ENCODE assay signal across 1 cellular context in genomic region chr2:153834662-153835061, GRCh38.
TF ChIP-seq lines count a peak whose summit lies in the region.

No MANE protein-coding gene starts in this region.

TF ChIP-seq in HepG2, 621 proteins besides CTCF, POLR2A, EP300 and RAD21 (continued from another document and continues in another):
- TF ChIP-seq TGIF2 (CRISPR knock-in tag; IDR thresholded peaks at IDR 0.05), result no peak
- peak; percentile 79 for TF ChIP-seq GATAD2A (CRISPR knock-in tag; IDR thresholded peaks at IDR 0.05)
- TF ChIP-seq, protein P1, sequence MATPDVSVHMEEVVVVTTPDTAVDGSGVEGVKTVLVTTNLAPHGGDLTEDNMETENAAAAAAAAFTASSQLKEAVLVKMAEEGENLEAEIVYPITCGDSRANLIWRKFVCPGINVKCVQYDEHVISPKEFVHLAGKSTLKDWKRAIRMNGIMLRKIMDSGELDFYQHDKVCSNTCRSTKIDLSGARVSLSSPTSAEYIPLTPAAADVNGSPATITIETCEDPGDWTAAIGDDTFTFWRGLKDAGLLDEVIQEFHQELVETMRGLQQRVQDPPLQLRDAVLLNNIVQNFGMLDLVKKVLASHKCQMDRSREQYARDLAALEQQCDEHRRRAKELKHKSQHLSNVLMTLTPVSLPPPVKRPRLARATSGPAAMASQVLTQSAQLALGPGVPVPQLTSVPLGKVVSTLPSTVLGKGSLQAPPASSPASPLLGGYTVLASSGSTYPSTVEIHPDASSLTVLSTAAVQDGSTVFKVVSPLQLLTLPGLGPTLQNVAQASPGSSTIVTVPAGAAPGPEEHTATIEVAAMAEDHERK (CRISPR knock-in tag; IDR thresholded peaks at IDR 0.05; ENCODE audit: low read depth), result no peak
- peak; percentile 75; the same call in 1 of the 2 replicates for TF ChIP-seq IRF2 (CRISPR knock-in tag; IDR thresholded peaks at IDR 0.05)
- TF ChIP-seq, protein P2, sequence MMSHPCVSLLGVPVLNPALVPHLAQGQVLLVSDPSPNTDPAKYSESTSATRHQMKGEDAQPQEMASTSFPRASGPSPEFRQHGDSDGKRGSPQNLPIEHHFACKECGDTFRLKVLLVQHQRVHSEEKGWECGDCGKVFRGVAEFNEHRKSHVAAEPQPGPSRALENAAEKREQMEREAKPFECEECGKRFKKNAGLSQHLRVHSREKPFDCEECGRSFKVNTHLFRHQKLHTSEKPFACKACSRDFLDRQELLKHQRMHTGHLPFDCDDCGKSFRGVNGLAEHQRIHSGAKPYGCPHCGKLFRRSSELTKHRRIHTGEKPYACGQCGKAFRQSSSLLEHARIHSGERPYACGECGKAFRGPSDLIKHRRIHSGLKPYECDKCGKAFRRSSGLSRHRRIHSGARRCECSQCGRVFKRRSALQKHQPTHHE (CRISPR knock-in tag; IDR thresholded peaks at IDR 0.05; ENCODE audit: borderline replicate concordance), result no peak
- TF ChIP-seq ETV6 (CRISPR knock-in tag; conservative IDR thresholded peaks at IDR 0.05), result no peak
- no peak for TF ChIP-seq ATM (IDR thresholded peaks at IDR 0.05; ENCODE audit: borderline replicate concordance)
- TF ChIP-seq ZNF260 (CRISPR knock-in tag; IDR thresholded peaks at IDR 0.05; ENCODE audit: borderline replicate concordance, low read depth), result no peak
- no peak for TF ChIP-seq MXI1 (IDR thresholded peaks at IDR 0.05; ENCODE audit: borderline replicate concordance, low read depth, low read length)
- no peak for TF ChIP-seq ZKSCAN5 (CRISPR knock-in tag; IDR thresholded peaks at IDR 0.05)
- no peak for TF ChIP-seq PLRG1 (conservative IDR thresholded peaks at IDR 0.05)
- no peak for TF ChIP-seq ZUFSP (CRISPR knock-in tag; IDR thresholded peaks at IDR 0.05; ENCODE audit: borderline replicate concordance)
- TF ChIP-seq, protein P3, sequence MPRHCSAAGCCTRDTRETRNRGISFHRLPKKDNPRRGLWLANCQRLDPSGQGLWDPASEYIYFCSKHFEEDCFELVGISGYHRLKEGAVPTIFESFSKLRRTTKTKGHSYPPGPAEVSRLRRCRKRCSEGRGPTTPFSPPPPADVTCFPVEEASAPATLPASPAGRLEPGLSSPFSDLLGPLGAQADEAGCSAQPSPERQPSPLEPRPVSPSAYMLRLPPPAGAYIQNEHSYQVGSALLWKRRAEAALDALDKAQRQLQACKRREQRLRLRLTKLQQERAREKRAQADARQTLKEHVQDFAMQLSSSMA (CRISPR knock-in tag; IDR thresholded peaks at IDR 0.05), result no peak
- no peak for TF ChIP-seq ARHGAP35 (CRISPR knock-in tag; IDR thresholded peaks at IDR 0.05; ENCODE audit: borderline replicate concordance)
- no peak for TF ChIP-seq PBX3 (CRISPR knock-in tag; IDR thresholded peaks at IDR 0.05; ENCODE audit: borderline replicate concordance)
- TF ChIP-seq MEIS2 (CRISPR knock-in tag; IDR thresholded peaks at IDR 0.05), result no peak
- TF ChIP-seq ZBTB7B (CRISPR knock-in tag; IDR thresholded peaks at IDR 0.05), result no peak
- no peak for TF ChIP-seq RFXAP (CRISPR knock-in tag; IDR thresholded peaks at IDR 0.05; ENCODE audit: borderline replicate concordance)
- no peak for TF ChIP-seq SIN3A (IDR thresholded peaks at IDR 0.05; ENCODE audit: borderline replicate concordance, low read depth, low read length)
- TF ChIP-seq, protein P4, sequence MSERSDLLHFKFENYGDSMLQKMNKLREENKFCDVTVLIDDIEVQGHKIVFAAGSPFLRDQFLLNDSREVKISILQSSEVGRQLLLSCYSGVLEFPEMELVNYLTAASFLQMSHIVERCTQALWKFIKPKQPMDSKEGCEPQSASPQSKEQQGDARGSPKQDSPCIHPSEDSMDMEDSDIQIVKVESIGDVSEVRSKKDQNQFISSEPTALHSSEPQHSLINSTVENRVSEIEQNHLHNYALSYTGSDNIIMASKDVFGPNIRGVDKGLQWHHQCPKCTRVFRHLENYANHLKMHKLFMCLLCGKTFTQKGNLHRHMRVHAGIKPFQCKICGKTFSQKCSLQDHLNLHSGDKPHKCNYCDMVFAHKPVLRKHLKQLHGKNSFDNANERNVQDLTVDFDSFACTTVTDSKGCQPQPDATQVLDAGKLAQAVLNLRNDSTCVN (CRISPR knock-in tag; IDR thresholded peaks at IDR 0.05; ENCODE audit: borderline replicate concordance), result no peak
- TF ChIP-seq ZSCAN12 (CRISPR knock-in tag; IDR thresholded peaks at IDR 0.05), result no peak
- peak; percentile 43; the same call in 1 of the 2 replicates for TF ChIP-seq ZMYM4 (CRISPR knock-in tag; IDR thresholded peaks at IDR 0.05)
- TF ChIP-seq, protein P5, sequence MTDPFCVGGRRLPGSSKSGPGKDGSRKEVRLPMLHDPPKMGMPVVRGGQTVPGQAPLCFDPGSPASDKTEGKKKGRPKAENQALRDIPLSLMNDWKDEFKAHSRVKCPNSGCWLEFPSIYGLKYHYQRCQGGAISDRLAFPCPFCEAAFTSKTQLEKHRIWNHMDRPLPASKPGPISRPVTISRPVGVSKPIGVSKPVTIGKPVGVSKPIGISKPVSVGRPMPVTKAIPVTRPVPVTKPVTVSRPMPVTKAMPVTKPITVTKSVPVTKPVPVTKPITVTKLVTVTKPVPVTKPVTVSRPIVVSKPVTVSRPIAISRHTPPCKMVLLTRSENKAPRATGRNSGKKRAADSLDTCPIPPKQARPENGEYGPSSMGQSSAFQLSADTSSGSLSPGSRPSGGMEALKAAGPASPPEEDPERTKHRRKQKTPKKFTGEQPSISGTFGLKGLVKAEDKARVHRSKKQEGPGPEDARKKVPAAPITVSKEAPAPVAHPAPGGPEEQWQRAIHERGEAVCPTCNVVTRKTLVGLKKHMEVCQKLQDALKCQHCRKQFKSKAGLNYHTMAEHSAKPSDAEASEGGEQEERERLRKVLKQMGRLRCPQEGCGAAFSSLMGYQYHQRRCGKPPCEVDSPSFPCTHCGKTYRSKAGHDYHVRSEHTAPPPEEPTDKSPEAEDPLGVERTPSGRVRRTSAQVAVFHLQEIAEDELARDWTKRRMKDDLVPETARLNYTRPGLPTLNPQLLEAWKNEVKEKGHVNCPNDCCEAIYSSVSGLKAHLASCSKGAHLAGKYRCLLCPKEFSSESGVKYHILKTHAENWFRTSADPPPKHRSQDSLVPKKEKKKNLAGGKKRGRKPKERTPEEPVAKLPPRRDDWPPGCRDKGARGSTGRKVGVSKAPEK (CRISPR knock-in tag; IDR thresholded peaks at IDR 0.05; ENCODE audit: borderline replicate concordance), result no peak
- TF ChIP-seq, protein P6, sequence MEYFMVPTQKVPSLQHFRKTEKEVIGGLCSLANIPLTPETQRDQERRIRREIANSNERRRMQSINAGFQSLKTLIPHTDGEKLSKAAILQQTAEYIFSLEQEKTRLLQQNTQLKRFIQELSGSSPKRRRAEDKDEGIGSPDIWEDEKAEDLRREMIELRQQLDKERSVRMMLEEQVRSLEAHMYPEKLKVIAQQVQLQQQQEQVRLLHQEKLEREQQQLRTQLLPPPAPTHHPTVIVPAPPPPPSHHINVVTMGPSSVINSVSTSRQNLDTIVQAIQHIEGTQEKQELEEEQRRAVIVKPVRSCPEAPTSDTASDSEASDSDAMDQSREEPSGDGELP (IDR thresholded peaks at IDR 0.05; ENCODE audit: borderline replicate concordance, low read depth), result no peak
- TF ChIP-seq, protein P7, sequence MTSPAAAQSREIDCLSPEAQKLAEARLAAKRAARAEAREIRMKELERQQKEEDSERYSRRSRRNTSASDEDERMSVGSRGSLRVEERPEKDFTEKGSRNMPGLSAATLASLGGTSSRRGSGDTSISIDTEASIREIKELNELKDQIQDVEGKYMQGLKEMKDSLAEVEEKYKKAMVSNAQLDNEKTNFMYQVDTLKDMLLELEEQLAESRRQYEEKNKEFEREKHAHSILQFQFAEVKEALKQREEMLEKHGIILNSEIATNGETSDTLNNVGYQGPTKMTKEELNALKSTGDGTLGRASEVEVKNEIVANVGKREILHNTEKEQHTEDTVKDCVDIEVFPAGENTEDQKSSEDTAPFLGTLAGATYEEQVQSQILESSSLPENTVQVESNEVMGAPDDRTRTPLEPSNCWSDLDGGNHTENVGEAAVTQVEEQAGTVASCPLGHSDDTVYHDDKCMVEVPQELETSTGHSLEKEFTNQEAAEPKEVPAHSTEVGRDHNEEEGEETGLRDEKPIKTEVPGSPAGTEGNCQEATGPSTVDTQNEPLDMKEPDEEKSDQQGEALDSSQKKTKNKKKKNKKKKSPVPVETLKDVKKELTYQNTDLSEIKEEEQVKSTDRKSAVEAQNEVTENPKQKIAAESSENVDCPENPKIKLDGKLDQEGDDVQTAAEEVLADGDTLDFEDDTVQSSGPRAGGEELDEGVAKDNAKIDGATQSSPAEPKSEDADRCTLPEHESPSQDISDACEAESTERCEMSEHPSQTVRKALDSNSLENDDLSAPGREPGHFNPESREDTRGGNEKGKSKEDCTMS (CRISPR knock-in tag; conservative IDR thresholded peaks at IDR 0.05), result no peak
- no peak for TF ChIP-seq ZNF431 (CRISPR knock-in tag; IDR thresholded peaks at IDR 0.05; ENCODE audit: borderline replicate concordance, low read depth)
- no peak for TF ChIP-seq MXD4 (CRISPR knock-in tag; IDR thresholded peaks at IDR 0.05)
- no peak for TF ChIP-seq ZFP82 (CRISPR knock-in tag; IDR thresholded peaks at IDR 0.05; ENCODE audit: borderline replicate concordance)
- TF ChIP-seq GMEB1 (CRISPR knock-in tag; IDR thresholded peaks at IDR 0.05; ENCODE audit: borderline replicate concordance), result no peak
- TF ChIP-seq GLI4 (CRISPR knock-in tag; IDR thresholded peaks at IDR 0.05; ENCODE audit: borderline replicate concordance), result no peak
- TF ChIP-seq ZFP41 (CRISPR knock-in tag; IDR thresholded peaks at IDR 0.05; ENCODE audit: borderline replicate concordance), result no peak
- TF ChIP-seq CSRNP2 (CRISPR knock-in tag; conservative IDR thresholded peaks at IDR 0.05; ENCODE audit: low read depth), result no peak
- TF ChIP-seq KDM2A (CRISPR knock-in tag; IDR thresholded peaks at IDR 0.05; ENCODE audit: borderline replicate concordance, low read depth), result no peak
- no peak for TF ChIP-seq RFX5 (IDR thresholded peaks at IDR 0.05; ENCODE audit: low read depth, low read length)
- TF ChIP-seq KDM6A (CRISPR knock-in tag; IDR thresholded peaks at IDR 0.05; ENCODE audit: low read depth), result 0 out of 2 replicates have a peak, but pooled peaks have one; percentile 36
- TF ChIP-seq ZNF329 (CRISPR knock-in tag; IDR thresholded peaks at IDR 0.05; ENCODE audit: low read depth), result no peak
- no peak for TF ChIP-seq ZNF234 (CRISPR knock-in tag; conservative IDR thresholded peaks at IDR 0.05)
- TF ChIP-seq ZNF510 (CRISPR knock-in tag; IDR thresholded peaks at IDR 0.05; ENCODE audit: low read depth), result no peak
- TF ChIP-seq HNF4A (CRISPR knock-in tag; IDR thresholded peaks at IDR 0.05), result peak; percentile 75
- no peak for TF ChIP-seq THYN1 (CRISPR knock-in tag; IDR thresholded peaks at IDR 0.05; ENCODE audit: borderline replicate concordance, low read depth)
- TF ChIP-seq ZEB1 (IDR thresholded peaks at IDR 0.05; ENCODE audit: insufficient replicate concordance, low read depth), result no peak
- TF ChIP-seq ZNF180 (CRISPR knock-in tag; IDR thresholded peaks at IDR 0.05; ENCODE audit: borderline replicate concordance, low read depth), result no peak
- TF ChIP-seq CREM (IDR thresholded peaks at IDR 0.05), result peak; percentile 27; the same call in 1 of the 2 replicates
- no peak for TF ChIP-seq CREM (CRISPR knock-in tag; IDR thresholded peaks at IDR 0.05)
- no peak for TF ChIP-seq KLF11 (CRISPR knock-in tag; IDR thresholded peaks at IDR 0.05)
- TF ChIP-seq MAFG (CRISPR knock-in tag; IDR thresholded peaks at IDR 0.05), result no peak
- no peak for TF ChIP-seq SRY (CRISPR knock-in tag; IDR thresholded peaks at IDR 0.05)
